In genomic region chr19:1064661-1065605, GRCh38 we compare ENCODE assay signal across 8 cellular contexts. TPM values are rescaled to one million over a fixed set of nuclear protein-coding genes. Genes with fewer than 3 reads are reported as not detected.
DNase-seq lines count a peak whose midpoint lies in the region; ATAC-seq and TF ChIP-seq lines count a peak whose summit lies in the region.

No MANE protein-coding gene starts in this region.

- ATAC-seq in RWPE2 (ENCODE audit: low read depth) (peak; percentile 68), GM21786 (IDR thresholded peaks at IDR 0.05; ENCODE audit: unreplicated experiment) (no peak), HG03469 (IDR thresholded peaks at IDR 0.05; ENCODE audit: unreplicated experiment) (no peak)

- peak; percentile 59 to 80 for DNase-seq in HAP-1 (ENCODE audit: low spot score in 2 of 2)
- no peak for DNase-seq in RWPE2 (ENCODE audit: low spot score)
- peak; percentile 88 for DNase-seq in cardiac septum (ENCODE audit: low spot score)
- DNase-seq in sigmoid colon = no peak

- peak overlapping the region in 2 of 10 experiments; percentile 4 to 24; a peak in 1 of 20 replicates for H3K4me3 ChIP-seq in BLaER1 treated with 17β-estradiol and CSF1 and Interleukin-3, amounts not matched to agents 10 nM and 100 nM
- H3K4me3 ChIP-seq in HAP-1 = no peak overlapping the region
- no peak overlapping the region for H3K4me3 ChIP-seq in RWPE2 (ENCODE audit: severe bottlenecking)
- no peak overlapping the region for H3K4me3 ChIP-seq in sigmoid colon

- intact Hi-C loops in cardiac septum (cut with DNase I) (no loop called here), sigmoid colon (cut with DNase I) (no loop called here)

- no peaks in the 10 kb centered on the region for H3K9me3 Mint-ChIP-seq in activated naive CD8-positive, alpha-beta T cell (ENCODE audit: low read depth)

- H3K27ac Mint-ChIP-seq in activated naive CD8-positive, alpha-beta T cell = no peak overlapping the region

- no peaks in the 10 kb centered on the region for H3K27me3 Mint-ChIP-seq in activated naive CD8-positive, alpha-beta T cell

- no peak for TF ChIP-seq EP300 in sigmoid colon (IDR thresholded peaks at IDR 0.05)

- TF ChIP-seq CTCF in RWPE2 (IDR thresholded peaks at IDR 0.05; ENCODE audit: poor library complexity, severe bottlenecking) = peak; percentile 75
- TF ChIP-seq CTCF in sigmoid colon (IDR thresholded peaks at IDR 0.05) = peak; percentile 23 to 78 (median 68)

- peaks cover 0 to 18% (median 8%) of the 10 kb centered on the region in 11 experiments; a peak in 19 of 22 replicates for H4K20me1 ChIP-seq in BLaER1 treated with 17β-estradiol and CSF1 and Interleukin-3, amounts not matched to agents 10 nM and 100 nM

- peak overlapping the region in 6 of 11 experiments; percentile 8 to 46 (median 18); a peak in 3 of 22 replicates for H3K27ac ChIP-seq in BLaER1 treated with 17β-estradiol and CSF1 and Interleukin-3, amounts not matched to agents 10 nM and 100 nM
- H3K27ac ChIP-seq in RWPE2 (ENCODE audit: poor library complexity, severe bottlenecking) (peak overlapping the region; percentile 79), sigmoid colon (no peak overlapping the region)

- H3K27me3 ChIP-seq in BLaER1 treated with 17β-estradiol and CSF1 and Interleukin-3, amounts not matched to agents 10 nM and 100 nM = 0 out of 22 replicates have a peak, but pooled peaks cover 0 to 4% (median 0%) of the 10 kb centered on the region in 11 experiments
- H3K27me3 ChIP-seq in HAP-1 (ENCODE audit: low read depth) = no peaks in the 10 kb centered on the region
- no peaks in the 10 kb centered on the region for H3K27me3 ChIP-seq in RWPE2 (ENCODE audit: insufficient read depth, poor library complexity, severe bottlenecking)
- H3K27me3 ChIP-seq in sigmoid colon = peaks cover 31 to 66% (median 49%) of the 10 kb centered on the region in 3 donors

- TF ChIP-seq POLR2A in sigmoid colon (IDR thresholded peaks at IDR 0.05) = no peak

- peaks cover 39 to 58% (median 51%) of the 10 kb centered on the region in 10 experiments for H3K4me1 ChIP-seq in BLaER1 treated with 17β-estradiol and CSF1 and Interleukin-3, amounts not matched to agents 10 nM and 100 nM
- H3K4me1 ChIP-seq in HAP-1 = peaks cover 12% of the 10 kb centered on the region
- H3K4me1 ChIP-seq in RWPE2 (ENCODE audit: insufficient read depth, poor library complexity, severe bottlenecking) = peaks cover 17% of the 10 kb centered on the region
- peaks cover 0 to 36% (median 26%) of the 10 kb centered on the region in 4 donors for H3K4me1 ChIP-seq in sigmoid colon

- WGBS in sigmoid colon, 2 donors = 7 to 13% methylated on average over 60 of the region's 60 CpGs

- peak overlapping the region in 8 of 11 experiments; percentile 16 to 98 (median 47); a peak in 10 of 22 replicates for H3K9ac ChIP-seq in BLaER1 treated with 17β-estradiol and CSF1 and Interleukin-3, amounts not matched to agents 10 nM and 100 nM

- peaks cover 11 to 18% (median 17%) of the 10 kb centered on the region in 11 experiments for H3K36me3 ChIP-seq in BLaER1 treated with 17β-estradiol and CSF1 and Interleukin-3, amounts not matched to agents 10 nM and 100 nM
- no peaks in the 10 kb centered on the region for H3K36me3 ChIP-seq in HAP-1 (replicated peaks)
- no peaks in the 10 kb centered on the region for H3K36me3 ChIP-seq in RWPE2 (ENCODE audit: low read depth)
- no peaks in the 10 kb centered on the region for H3K36me3 ChIP-seq in sigmoid colon

- peak overlapping the region; percentile 77 to 100 (median 95) for H3K4me2 ChIP-seq in BLaER1 treated with 17β-estradiol and CSF1 and Interleukin-3, amounts not matched to agents 10 nM and 100 nM

- H3K4me3 Mint-ChIP-seq in activated naive CD8-positive, alpha-beta T cell = peak overlapping the region; percentile 63

- in situ Hi-C loops in HAP-1 (cut with MboI; ENCODE audit: low sequenced_read_pairs) = no loop called here

- H3K36me3 Mint-ChIP-seq in activated naive CD8-positive, alpha-beta T cell = peaks cover 5% of the 10 kb centered on the region

- H3K4me1 Mint-ChIP-seq in activated naive CD8-positive, alpha-beta T cell (ENCODE audit: low read depth) = peaks cover 30% of the 10 kb centered on the region

- 0 out of 22 replicates have a peak, but pooled peaks cover 0 to 5% (median 0%) of the 10 kb centered on the region in 11 experiments for H3K9me3 ChIP-seq in BLaER1 treated with 17β-estradiol and CSF1 and Interleukin-3, amounts not matched to agents 10 nM and 100 nM (replicated peaks in 1 of 11)
- H3K9me3 ChIP-seq in HAP-1 = no peaks in the 10 kb centered on the region
- no peaks in the 10 kb centered on the region for H3K9me3 ChIP-seq in RWPE2 (ENCODE audit: severe bottlenecking)
- no peaks in the 10 kb centered on the region for H3K9me3 ChIP-seq in sigmoid colon

RNA-seq across cellular contexts. Expression of gene ARHGAP45, which starts 2.0 kb away (rescaled TPM):
- total RNA-seq in cardiac septum (3.7 TPM), sigmoid colon (10 to 100 TPM; 12.8 to 21.6 (median 18.2) TPM)
- 100 to 1,000 TPM in 1 of 3 donors, 10 to 100 TPM in 2; 38.6 to 103 (median 39.0) TPM for polyA plus RNA-seq in sigmoid colon

RNA-seq across cellular contexts. Expression of gene ABCA7, which starts 25.0 kb away (rescaled TPM):
- total RNA-seq in cardiac septum = 10.5 TPM
- total RNA-seq in sigmoid colon = 10 to 100 TPM in 2 of 4 donors, 1 to 10 TPM in 2; 3.8 to 20.5 (median 10.9) TPM
- 10 to 100 TPM in 1 of 3 donors, 1 to 10 TPM in 2; 1.8 to 25.1 (median 9.9) TPM for polyA plus RNA-seq in sigmoid colon

RNA-seq across cellular contexts. Expression of gene POLR2E, which starts 30.2 kb away (rescaled TPM):
- total RNA-seq in cardiac septum (125 TPM), sigmoid colon (100 to 1,000 TPM in 2 of 4 donors, 10 to 100 TPM in 2; 82.0 to 203 (median 104) TPM)
- 100 to 1,000 TPM; 124 to 175 (median 133) TPM for polyA plus RNA-seq in sigmoid colon

RNA-seq across cellular contexts. Expression of gene CNN2, which starts 38.5 kb away (rescaled TPM):
- total RNA-seq in cardiac septum (44.8 TPM), sigmoid colon (10 to 100 TPM; 25.5 to 59.0 (median 36.3) TPM)
- polyA plus RNA-seq in sigmoid colon = 100 to 1,000 TPM in 1 of 3 donors, 10 to 100 TPM in 2; 48.0 to 115 (median 53.9) TPM

RNA-seq across cellular contexts. Expression of gene GPX4, which starts 38.9 kb away (rescaled TPM):
- 243 TPM for total RNA-seq in cardiac septum
- 100 to 1,000 TPM; 269 to 433 (median 371) TPM for total RNA-seq in sigmoid colon
- 100 to 1,000 TPM; 311 to 662 (median 643) TPM for polyA plus RNA-seq in sigmoid colon

Comparison
In these comparisons a context has a peak if more than half of its experiments do, and no peak if none do; other contexts are left out.
1. H3K27ac ChIP-seq: peak in BLaER1 treated with 17β-estradiol and CSF1 and Interleukin-3, amounts not matched to agents 10 nM and 100 nM (6 of 11) and RWPE2 (single experiment); none in sigmoid colon (0 of 4).
2. DNase-seq: peak in HAP-1 (2 of 2) and cardiac septum (single experiment); none in RWPE2 (single experiment) and sigmoid colon (single experiment).